Comparison of ENCODE assay signal across 15 cellular contexts in genomic region chr7:152140067-152140466, GRCh38.
"Had no signal": no experiment of that assay in that cellular context is flagged by ENCODE, and none has a peak within 500 bp of the region (broad histone marks: within the 10 kb centered on the region; RNA-seq: fewer than 3 reads in every experiment).

No MANE protein-coding gene starts in this region.

- H3K4me3 ChIP-seq: hepatocyte, sigmoid colon, skin epidermis had no signal

- H3K27me3 ChIP-seq: hepatocyte, neutrophil, sigmoid colon had no signal

- H3K27ac ChIP-seq: hepatocyte, neutrophil, sigmoid colon, skin epidermis had no signal

- ATAC-seq: left cardiac atrium; left ventricle myocardium superior; naive thymus-derived CD4-positive, alpha-beta T cell had no signal

- H3K27me3 Mint-ChIP-seq: naive thymus-derived CD4-positive, alpha-beta T cell had no signal

- H3K9me3 ChIP-seq: neutrophil, sigmoid colon had no signal

- H3K9me3 Mint-ChIP-seq: naive thymus-derived CD4-positive, alpha-beta T cell had no signal

- DNase-seq: effector memory CD4-positive, alpha-beta T cell; foreskin melanocyte; head of caudate nucleus; kidney; left cardiac atrium; left ventricle myocardium superior; naive thymus-derived CD4-positive, alpha-beta T cell; sigmoid colon; stimulated activated CD4-positive, alpha-beta T cell treated with anti-CD3 and anti-CD28 coated beads, Interleukin-2, amount 100 ng/mL, for 24 hours; stimulated activated CD4-positive, alpha-beta T cell treated with anti-CD3 and anti-CD28 coated beads, Interleukin-4, amount 100 ng/mL, for 4 hours; stimulated activated naive CD4-positive, alpha-beta T cell; trophoblast cell had no signal
